25 cellular contexts compared by ENCODE assay signal in the genomic region with DNA sequence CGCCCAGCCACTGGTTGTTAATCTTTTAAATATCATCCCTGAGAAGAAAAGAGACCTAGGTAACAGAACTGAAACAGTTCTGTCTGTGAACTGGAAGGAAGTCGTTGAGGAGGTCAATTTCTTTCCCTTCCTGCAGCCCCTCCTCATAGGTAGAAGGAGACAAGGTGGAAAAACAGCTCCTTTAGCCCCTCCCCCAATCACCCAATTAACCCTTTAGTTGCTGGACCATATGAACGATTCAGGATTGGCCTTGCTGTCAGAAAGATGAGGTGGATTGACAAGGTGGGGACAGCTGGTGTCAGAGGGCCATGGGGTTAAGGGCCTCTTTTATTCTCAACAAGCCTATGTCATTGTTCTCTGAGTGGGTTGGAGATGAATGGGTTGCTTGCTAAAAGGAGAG.
"Had no signal": no experiment of that assay in that cellular context is flagged by ENCODE, and none has a peak within 500 bp of the region (broad histone marks: within the 10 kb centered on the region; RNA-seq: fewer than 3 reads in every experiment).

No MANE protein-coding gene starts in this region.

- H3K4me1 ChIP-seq: colonic mucosa, foreskin keratinocyte had no signal

- DNase-seq: colonic mucosa; effector CD8-positive, alpha-beta T cell; foreskin keratinocyte; heart left ventricle; left ventricle myocardium superior; lower lobe of right lung; natural killer cell; occipital lobe; ovary; posterior cingulate gyrus; stimulated activated CD4-positive, alpha-beta T cell treated with anti-CD3 and anti-CD28 coated beads, Interleukin-12 subunit alpha, Interleukin-12 subunit beta, amount 100 ng/mL, for 4 hours; stimulated activated CD4-positive, alpha-beta T cell treated with anti-CD3 and anti-CD28 coated beads, Interleukin-1b, Interleukin-23, amount 100 ng/mL, for 48 hours; stimulated activated CD4-positive, alpha-beta T cell treated with anti-CD3 and anti-CD28 coated beads, Interleukin-4, amount 100 ng/mL, for 1 hour; stimulated activated CD8-positive, alpha-beta memory T cell treated with anti-CD3 and anti-CD28 coated beads, Interleukin-4, amount 100 ng/mL, for 48 hours; stimulated activated naive CD4-positive, alpha-beta T cell; stimulated activated naive CD8-positive, alpha-beta T cell treated with anti-CD3 and anti-CD28 coated beads, Interleukin-15, amount 100 ng/mL, for 72 hours; trophoblast cell had no signal

- H3K36me3 ChIP-seq: colonic mucosa, esophagus muscularis mucosa, gastroesophageal sphincter, heart left ventricle, lower lobe of right lung, ovary, suprapubic skin, vagina had no signal

- H3K27ac ChIP-seq: colonic mucosa, esophagus muscularis mucosa, foreskin keratinocyte, gastroesophageal sphincter, heart left ventricle, hepatocyte, lower lobe of right lung, ovary, suprapubic skin, vagina had no signal

- H3K4me3 ChIP-seq: colonic mucosa, esophagus muscularis mucosa, gastroesophageal sphincter, heart left ventricle, hepatocyte, lower lobe of right lung, ovary, smooth muscle cell, suprapubic skin, vagina had no signal

- H3K9me3 Mint-ChIP-seq: dendritic cell treated with granulocyte-macrophage colony-stimulating factor and Interleukin-4, amounts not matched to agents 40 ng/mL and 50 ng/mL, for 4 days; natural killer cell; stimulated activated naive CD8-positive, alpha-beta T cell treated with anti-CD3 and anti-CD28 coated beads, Interleukin-15, amount 100 ng/mL, for 72 hours had no signal

- H3K9me3 ChIP-seq: colonic mucosa, esophagus muscularis mucosa, gastroesophageal sphincter, heart left ventricle, lower lobe of right lung, ovary, suprapubic skin, vagina had no signal

- H3K27ac Mint-ChIP-seq: dendritic cell treated with granulocyte-macrophage colony-stimulating factor and Interleukin-4, amounts not matched to agents 40 ng/mL and 50 ng/mL, for 4 days; natural killer cell had no signal

- H3K27me3 ChIP-seq: colonic mucosa, esophagus muscularis mucosa, foreskin keratinocyte, gastroesophageal sphincter, heart left ventricle, hepatocyte, ovary, suprapubic skin, vagina had no signal

- H3K4me3 Mint-ChIP-seq: dendritic cell treated with granulocyte-macrophage colony-stimulating factor and Interleukin-4, amounts not matched to agents 40 ng/mL and 50 ng/mL, for 4 days; natural killer cell; stimulated activated naive CD8-positive, alpha-beta T cell treated with anti-CD3 and anti-CD28 coated beads, Interleukin-15, amount 100 ng/mL, for 72 hours had no signal

- ATAC-seq: foreskin keratinocyte; gastroesophageal sphincter; heart left ventricle; left ventricle myocardium superior; lower lobe of right lung; natural killer cell; sciatic nerve; stimulated activated naive CD8-positive, alpha-beta T cell treated with anti-CD3 and anti-CD28 coated beads, Interleukin-15, amount 100 ng/mL, for 72 hours had no signal

- H3K36me3 Mint-ChIP-seq: natural killer cell had no signal
